Comparison of ENCODE assay signal across 1 cellular context in genomic region chr20:47501483-47502270, GRCh38.
A peak's percentile ranks its signal among the peaks of the same experiment; 100 is the strongest.
TF ChIP-seq lines count a peak whose summit lies in the region.

Gene NCOA3, plus strand, starts transcription at chr20:47501887. Its CDS starts 120,361 bp downstream, at chr20:47622248.

TF ChIP-seq in K562, 482 proteins besides CTCF, POLR2A, EP300 and RAD21 (continued from another document):
- TF ChIP-seq MNT (conservative IDR thresholded peaks at IDR 0.05) (peak; percentile 75 to 87), JUND (IDR thresholded peaks at IDR 0.05; ENCODE audit: borderline replicate concordance, low read depth, low read length) (peak; percentile 53), JUND (tag; IDR thresholded peaks at IDR 0.05; ENCODE audit: borderline replicate concordance, low read depth, low read length) (no peak; the same call in 2 of the 3 replicates), HCFC1 (IDR thresholded peaks at IDR 0.05; ENCODE audit: low read depth, low read length) (peak; percentile 98), CBFA2T3 (IDR thresholded peaks at IDR 0.05) (peak; percentile 28), TAF9B (IDR thresholded peaks at IDR 0.05; ENCODE audit: partially characterized antibody) (peak; percentile 82), MYC (IDR thresholded peaks at IDR 0.05; ENCODE audit: low read depth, low read length) (peak; percentile 88), MYC (CRISPR knock-in tag; IDR thresholded peaks at IDR 0.05; ENCODE audit: borderline replicate concordance, low read depth) (no peak), HIVEP1 (CRISPR knock-in tag; IDR thresholded peaks at IDR 0.05) (0 out of 2 replicates have a peak, but pooled peaks have one; percentile 14), THRB (CRISPR knock-in tag; conservative IDR thresholded peaks at IDR 0.05) (peak; percentile 34; the same call in 1 of the 2 replicates), GTF2A2 (tag; IDR thresholded peaks at IDR 0.05) (no peak), ZNF395 (CRISPR knock-in tag; IDR thresholded peaks at IDR 0.05) (no peak; the same call in 1 of the 2 replicates), RBM22 (IDR thresholded peaks at IDR 0.05; ENCODE audit: low read depth, low read length, poor library complexity, severe bottlenecking) (peak; percentile 66), CHD2 (IDR thresholded peaks at IDR 0.05; ENCODE audit: low read depth, low read length) (peak; percentile 30; the same call in 1 of the 2 replicates), SMARCE1 (IDR thresholded peaks at IDR 0.05) (peak; percentile 52), ELK1 (CRISPR knock-in tag; IDR thresholded peaks at IDR 0.05) (no peak)
